In the genomic region with DNA sequence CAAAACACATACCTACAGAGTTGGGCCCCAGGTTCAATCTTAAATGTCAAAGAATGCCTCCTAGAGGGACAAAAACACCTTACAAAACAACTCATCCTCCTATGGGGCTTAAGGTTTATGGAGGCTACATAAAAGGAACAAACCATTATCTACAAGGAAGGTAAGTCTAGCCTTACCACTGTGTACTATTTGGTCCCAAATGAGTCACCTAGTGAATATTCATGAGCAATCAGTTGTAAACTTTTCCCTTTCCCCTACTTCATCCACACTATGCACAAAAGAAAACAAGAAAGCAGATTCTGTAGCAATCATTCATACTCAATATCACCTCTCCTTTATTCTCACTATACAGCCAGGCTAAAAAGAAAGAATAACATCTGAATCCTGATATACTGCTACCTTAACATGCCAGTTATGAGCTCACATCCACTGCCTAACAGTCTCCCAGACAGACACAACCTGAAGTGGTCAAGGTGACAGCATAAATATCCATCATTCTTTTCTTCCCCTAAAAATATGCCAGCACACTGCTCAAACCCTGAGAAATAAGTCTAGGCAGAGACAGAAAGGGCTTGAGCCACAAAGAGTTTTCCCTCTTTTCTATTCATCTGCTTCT, we compare ENCODE assay signal across 10 cellular contexts. TPM values are rescaled to one million over a fixed set of nuclear protein-coding genes. Genes with fewer than 3 reads are reported as not detected.
A peak's percentile ranks its signal among the peaks of the same experiment; 100 is the strongest.
DNase-seq lines count a peak whose midpoint lies in the region; ATAC-seq and TF ChIP-seq lines count a peak whose summit lies in the region.
"Had no signal": no experiment of that assay in that cellular context is flagged by ENCODE, and none has a peak within 500 bp of the region (broad histone marks: within the 10 kb centered on the region; RNA-seq: fewer than 3 reads in every experiment).

No MANE protein-coding gene starts in this region.

- H3K27ac ChIP-seq in CD8-positive, alpha-beta T cell (ENCODE audit: low read depth, low read length): no peak overlapping the region
- H3K27ac ChIP-seq in effector memory CD4-positive, alpha-beta T cell (ENCODE audit: insufficient read depth, low read length, poor library complexity, severe bottlenecking): peak overlapping the region; percentile 10
- H3K27ac ChIP-seq in lower lobe of right lung: no peak overlapping the region

- H3K9me3 ChIP-seq in CD8-positive, alpha-beta T cell (ENCODE audit: low read length): no peaks in the 10 kb centered on the region
- no peaks in the 10 kb centered on the region for H3K9me3 ChIP-seq in effector memory CD4-positive, alpha-beta T cell (ENCODE audit: control insufficient read depth, low read length)
- H3K9me3 ChIP-seq in lower lobe of right lung: no peaks in the 10 kb centered on the region

- no peak for DNase-seq in CD8-positive, alpha-beta T cell
- DNase-seq in effector memory CD4-positive, alpha-beta T cell: no peak
- DNase-seq in NK-92 treated with Interleukin-12 subunit alpha and Interleukin-12 subunit beta, amount 100 ng/mL, for 24 hours (lab: John Stamatoyannopoulos, UW): no peak
- no peak for DNase-seq in NCI-H524 treated with DMSO at 0.1 percent for 48 hours (lab: John Stamatoyannopoulos, UW)
- no peak for DNase-seq in lower lobe of right lung
- DNase-seq: activated B cell treated with CpG ODN at 0.5 μM for 24 hours, natural killer cell had no signal

- peaks cover 34% of the 10 kb centered on the region for H3K36me3 Mint-ChIP-seq in CD8-positive, alpha-beta T cell

- H3K27me3 ChIP-seq in CD8-positive, alpha-beta T cell (ENCODE audit: insufficient read depth, low read length): no peaks in the 10 kb centered on the region
- H3K27me3 ChIP-seq in effector memory CD4-positive, alpha-beta T cell (replicated peaks; ENCODE audit: control insufficient read depth, insufficient read depth, low read length, poor library complexity, severe bottlenecking): no peaks in the 10 kb centered on the region
- no peaks in the 10 kb centered on the region for H3K27me3 ChIP-seq in lower lobe of right lung (ENCODE audit: low read depth)

- POLR2A ChIA-PET in CD8-positive, alpha-beta T cell (lab: Charles Lee): no interaction called here

- TF ChIP-seq CTCF in CD8-positive, alpha-beta T cell (IDR thresholded peaks at IDR 0.05): no peak
- no peak for TF ChIP-seq CTCF in lower lobe of right lung (IDR thresholded peaks at IDR 0.05)

- H3K36me3 ChIP-seq in CD8-positive, alpha-beta T cell (ENCODE audit: insufficient read depth, low read length): no peaks in the 10 kb centered on the region
- peaks cover 12% of the 10 kb centered on the region for H3K36me3 ChIP-seq in effector memory CD4-positive, alpha-beta T cell (ENCODE audit: control insufficient read depth, insufficient read depth, low read length)
- H3K36me3 ChIP-seq in lower lobe of right lung: peaks cover 18% of the 10 kb centered on the region

- H3K27me3 Mint-ChIP-seq in CD8-positive, alpha-beta T cell (ENCODE audit: low read depth): no peaks in the 10 kb centered on the region
- H3K27me3 Mint-ChIP-seq: activated B cell treated with CpG ODN at 0.5 μM for 24 hours had no signal

- H3K4me3 ChIP-seq in CD8-positive, alpha-beta T cell (ENCODE audit: low read depth, low read length): no peak overlapping the region
- H3K4me3 ChIP-seq in effector memory CD4-positive, alpha-beta T cell (ENCODE audit: insufficient read depth, low read depth, low read length, poor library complexity, severe bottlenecking): no peak overlapping the region
- H3K4me3 ChIP-seq in lower lobe of right lung: no peak overlapping the region

- CTCF ChIA-PET in CD8-positive, alpha-beta T cell (lab: Charles Lee): interaction anchor here (1.5 kb wide), 1 partner anchor 193 kb away, joined by 5 read pairs; no protein-coding TSS in a partner anchor

- H3K27ac Mint-ChIP-seq in CD8-positive, alpha-beta T cell: peak overlapping the region; percentile 60
- H3K27ac Mint-ChIP-seq: activated B cell treated with CpG ODN at 0.5 μM for 24 hours had no signal

- intact Hi-C loops in CD8-positive, alpha-beta T cell (cut with DNase I, micrococcal nuclease): no loop called here
- intact Hi-C loops in lower lobe of right lung (cut with DNase I): no loop called here

- H3K4me1 ChIP-seq in CD8-positive, alpha-beta T cell (ENCODE audit: insufficient read depth, low read length): peaks cover 13% of the 10 kb centered on the region
- peaks cover 5% of the 10 kb centered on the region for H3K4me1 ChIP-seq in effector memory CD4-positive, alpha-beta T cell (ENCODE audit: control insufficient read depth, insufficient read depth, low read length, poor library complexity, severe bottlenecking)
- H3K4me1 ChIP-seq in lower lobe of right lung: peaks cover 3% of the 10 kb centered on the region

- H3K9me3 Mint-ChIP-seq in CD8-positive, alpha-beta T cell: no peaks in the 10 kb centered on the region
- H3K9me3 Mint-ChIP-seq: activated B cell treated with CpG ODN at 0.5 μM for 24 hours, natural killer cell had no signal

- peak; percentile 46 for ATAC-seq in CD8-positive, alpha-beta T cell
- ATAC-seq in GM19395 (IDR thresholded peaks at IDR 0.05; ENCODE audit: unreplicated experiment) (peak; percentile 55), HG03342 (IDR thresholded peaks at IDR 0.05; ENCODE audit: unreplicated experiment) (peak; percentile 57), GM21576 (IDR thresholded peaks at IDR 0.05; ENCODE audit: unreplicated experiment) (no peak), lower lobe of right lung (no peak)
- ATAC-seq: natural killer cell had no signal

- no peak overlapping the region for H3K4me3 Mint-ChIP-seq in CD8-positive, alpha-beta T cell
- H3K4me3 Mint-ChIP-seq: activated B cell treated with CpG ODN at 0.5 μM for 24 hours, natural killer cell had no signal

- H3K4me1 Mint-ChIP-seq in CD8-positive, alpha-beta T cell (ENCODE audit: low read depth): peaks cover 52% of the 10 kb centered on the region

RNA-seq across cellular contexts. Expression of a gene that starts 6.2 kb away (rescaled TPM):
- total RNA-seq in CD8-positive, alpha-beta T cell: 10 to 100 TPM; 16.1 to 19.8 TPM
- total RNA-seq in lower lobe of right lung: 10.2 TPM

RNA-seq across cellular contexts. Expression of a gene that starts 40.2 kb away (rescaled TPM):
- 1 to 10 TPM; 9.0 to 9.2 TPM for total RNA-seq in CD8-positive, alpha-beta T cell
- 25.1 TPM for total RNA-seq in lower lobe of right lung

Comparison
In these comparisons a context has a peak if more than half of its experiments do, and no peak if none do; other contexts are left out.
1. ATAC-seq: peak in CD8-positive, alpha-beta T cell (single experiment), GM19395 (single experiment) and HG03342 (single experiment); none in GM21576 (single experiment) and lower lobe of right lung (0 of 2).